ENCODE assay signal across 21 cellular contexts in genomic region chr11:64817476-64817875, GRCh38.
"Had no signal": no experiment of that assay in that cellular context is flagged by ENCODE, and none has a peak within 500 bp of the region (broad histone marks: within the 10 kb centered on the region; RNA-seq: fewer than 3 reads in every experiment).

No MANE protein-coding gene starts in this region.

- DNase-seq: cerebellar nuclear complex; cortex of kidney; effector memory CD8-positive, alpha-beta T cell; erythroblast; esophagus squamous epithelium; foreskin melanocyte; left ventricle myocardium superior; lower lobe of right lung; natural killer cell; ovary; posterior cingulate gyrus; right lobe of liver; small intestine; stimulated activated CD4-positive, alpha-beta T cell treated with anti-CD3 and anti-CD28 coated beads, Interleukin-15, amount 100 ng/mL, for 24 hours; stimulated activated CD4-positive, alpha-beta T cell treated with anti-CD3 and anti-CD28 coated beads, Interleukin-4, amount 100 ng/mL, for 1 hour; upper lobe of left lung had no signal

- H3K27ac Mint-ChIP-seq: effector memory CD8-positive, alpha-beta T cell; natural killer cell; stimulated activated effector memory CD8-positive, alpha-beta T cell treated with anti-CD3 and anti-CD28 coated beads, Interleukin-12 subunit alpha, Interleukin-12 subunit beta, amount 100 ng/mL, for 72 hours; stimulated activated naive CD8-positive, alpha-beta T cell treated with anti-CD3 and anti-CD28 coated beads, Interleukin-15, Interleukin-2, amounts not matched to agents 100 ng/mL and 50 ng/mL, for 24 hours had no signal

- H3K4me1 Mint-ChIP-seq: natural killer cell; stimulated activated effector memory CD8-positive, alpha-beta T cell treated with anti-CD3 and anti-CD28 coated beads, Interleukin-12 subunit alpha, Interleukin-12 subunit beta, amount 100 ng/mL, for 72 hours had no signal

- H3K36me3 Mint-ChIP-seq: natural killer cell; stimulated activated effector memory CD8-positive, alpha-beta T cell treated with anti-CD3 and anti-CD28 coated beads, Interleukin-12 subunit alpha, Interleukin-12 subunit beta, amount 100 ng/mL, for 72 hours had no signal

- H3K27me3 Mint-ChIP-seq: effector memory CD8-positive, alpha-beta T cell; stimulated activated naive CD8-positive, alpha-beta T cell treated with anti-CD3 and anti-CD28 coated beads, Interleukin-15, Interleukin-2, amounts not matched to agents 100 ng/mL and 50 ng/mL, for 24 hours had no signal

- H3K9me3 Mint-ChIP-seq: effector memory CD8-positive, alpha-beta T cell; natural killer cell; neural crest cell; stimulated activated effector memory CD8-positive, alpha-beta T cell treated with anti-CD3 and anti-CD28 coated beads, Interleukin-12 subunit alpha, Interleukin-12 subunit beta, amount 100 ng/mL, for 72 hours; stimulated activated naive CD8-positive, alpha-beta T cell treated with anti-CD3 and anti-CD28 coated beads, Interleukin-15, Interleukin-2, amounts not matched to agents 100 ng/mL and 50 ng/mL, for 24 hours had no signal

- ATAC-seq: effector memory CD8-positive, alpha-beta T cell; left ventricle myocardium superior; lower lobe of right lung; natural killer cell; right lobe of liver; stimulated activated effector memory CD8-positive, alpha-beta T cell treated with anti-CD3 and anti-CD28 coated beads, Interleukin-12 subunit alpha, Interleukin-12 subunit beta, amount 100 ng/mL, for 72 hours had no signal

- H3K4me3 Mint-ChIP-seq: effector memory CD8-positive, alpha-beta T cell; natural killer cell; neural crest cell; stimulated activated effector memory CD8-positive, alpha-beta T cell treated with anti-CD3 and anti-CD28 coated beads, Interleukin-12 subunit alpha, Interleukin-12 subunit beta, amount 100 ng/mL, for 72 hours; stimulated activated naive CD8-positive, alpha-beta T cell treated with anti-CD3 and anti-CD28 coated beads, Interleukin-15, Interleukin-2, amounts not matched to agents 100 ng/mL and 50 ng/mL, for 24 hours had no signal

- H3K9me3 ChIP-seq: esophagus squamous epithelium, lower lobe of right lung, ovary, right lobe of liver, thoracic aorta, tibial nerve, upper lobe of left lung had no signal
